In genomic region chr5:39362646-39363045, GRCh38 we compare ENCODE assay signal across 29 cellular contexts. TPM values are rescaled to one million over a fixed set of nuclear protein-coding genes. Genes with fewer than 3 reads are reported as not detected.
"Had no signal": no experiment of that assay in that cellular context is flagged by ENCODE, and none has a peak within 500 bp of the region (broad histone marks: within the 10 kb centered on the region; RNA-seq: fewer than 3 reads in every experiment).

No MANE protein-coding gene starts in this region.

- H3K4me3 ChIP-seq: hepatocyte, lower lobe of right lung, ovary, right atrium auricular region, skin epidermis, stomach, testis, thyroid gland, transverse colon, upper lobe of left lung, vagina had no signal

- H3K27me3 ChIP-seq: hepatocyte, ovary, right atrium auricular region, stomach, testis, thyroid gland, transverse colon, upper lobe of left lung, vagina had no signal

- H3K27ac ChIP-seq: hepatocyte, lower lobe of right lung, ovary, right atrium auricular region, skin epidermis, stomach, testis, thyroid gland, transverse colon, upper lobe of left lung, vagina had no signal

- H3K79me2 ChIP-seq: hepatocyte had no signal

- H3K9me3 ChIP-seq: lower lobe of right lung, ovary, right atrium auricular region, stomach, testis, thyroid gland, transverse colon, upper lobe of left lung, vagina had no signal

- H2AFZ ChIP-seq: hepatocyte had no signal

- H3K36me3 ChIP-seq: lower lobe of right lung, ovary, right atrium auricular region, stomach, thyroid gland, transverse colon, upper lobe of left lung, vagina had no signal

- ATAC-seq: left ventricle myocardium superior; lower lobe of right lung; naive thymus-derived CD4-positive, alpha-beta T cell; natural killer cell treated with Interleukin-12 subunit alpha and Interleukin-12 subunit beta and Interleukin-15 and Interleukin-18, amount 100 ng/mL, for 72 hours; sciatic nerve; stimulated activated naive B cell treated with anti-CD40 and anti-IgM and Interleukin-4, amounts not matched to agents 10 μg/mL and 1 μg/mL and 100 μg/mL, for 72 hours; stimulated activated naive CD8-positive, alpha-beta T cell treated with anti-CD3 and anti-CD28 coated beads, Interleukin-15, Interleukin-2, amounts not matched to agents 100 U/mL and 50 U/mL, for 24 hours had no signal

- H3K4me2 ChIP-seq: hepatocyte had no signal

- DNase-seq: islet precursor cell; left ventricle myocardium superior; lower lobe of right lung; mammary epithelial cell; mesenchymal stem cell; naive thymus-derived CD4-positive, alpha-beta T cell; ovary; stimulated activated CD4-positive, alpha-beta T cell treated with anti-CD3 and anti-CD28 coated beads, Interleukin-12 subunit alpha, Interleukin-12 subunit beta, amount 100 ng/mL, for 4 hours; stimulated activated CD4-positive, alpha-beta T cell treated with anti-CD3 and anti-CD28 coated beads, Interleukin-15, amount 100 ng/mL, for 24 hours; stimulated activated CD4-positive, alpha-beta T cell treated with anti-CD3 and anti-CD28 coated beads, Interleukin-2, amount 100 ng/mL, for 24 hours; stimulated activated CD4-positive, alpha-beta T cell treated with anti-CD3 and anti-CD28 coated beads, Interleukin-4, amount 100 ng/mL, for 1 hour; stimulated activated naive B cell treated with anti-CD40 and anti-IgM and Interleukin-4, amounts not matched to agents 10 μg/mL and 1 μg/mL and 100 μg/mL, for 72 hours; stimulated activated naive CD8-positive, alpha-beta T cell treated with anti-CD3 and anti-CD28 coated beads, Interleukin-15, Interleukin-2, amounts not matched to agents 100 U/mL and 50 U/mL, for 24 hours; stomach; testis; thyroid gland; transverse colon; upper lobe of left lung had no signal

- H3K4me1 ChIP-seq: lower lobe of right lung, right atrium auricular region, stomach, testis, thyroid gland, transverse colon, upper lobe of left lung, vagina had no signal

RNA-seq across cellular contexts. Expression of gene C9, which starts 1.6 kb away (rescaled TPM):
- total RNA-seq: kidney epithelial cell; left ventricle myocardium superior; naive thymus-derived CD4-positive, alpha-beta T cell; natural killer cell treated with Interleukin-12 subunit alpha and Interleukin-12 subunit beta and Interleukin-15 and Interleukin-18, amount 100 ng/mL, for 72 hours; progenitor cell of endocrine pancreas; pulmonary artery endothelial cell; right atrium auricular region; sciatic nerve; stomach; thyroid gland; transverse colon; urinary bladder; vagina had no signal
- polyA plus RNA-seq: mammary epithelial cell; naive thymus-derived CD4-positive, alpha-beta T cell; neural cell; ovary; stomach had no signal
